In genomic region chr16:75385507-75386152, GRCh38 we compare ENCODE assay signal across 1 cellular context.
TF ChIP-seq lines count a peak whose summit lies in the region.

No MANE protein-coding gene starts in this region.

TF ChIP-seq in HepG2, 621 proteins besides CTCF, POLR2A, EP300 and RAD21 (continued from another document):
- TF ChIP-seq ZBTB49 (CRISPR knock-in tag; IDR thresholded peaks at IDR 0.05; ENCODE audit: borderline replicate concordance) (no peak), CERS6 (CRISPR knock-in tag; IDR thresholded peaks at IDR 0.05) (no peak), ZNF639 (CRISPR knock-in tag; conservative IDR thresholded peaks at IDR 0.05) (no peak), ZNF276 (CRISPR knock-in tag; IDR thresholded peaks at IDR 0.05; ENCODE audit: low read depth) (no peak), ZNF670 (CRISPR knock-in tag; IDR thresholded peaks at IDR 0.05; ENCODE audit: borderline replicate concordance) (no peak), ELK4 (CRISPR knock-in tag; IDR thresholded peaks at IDR 0.05; ENCODE audit: borderline replicate concordance) (no peak), ZNF619 (CRISPR knock-in tag; IDR thresholded peaks at IDR 0.05) (no peak), ZFYVE20 (CRISPR knock-in tag; IDR thresholded peaks at IDR 0.05; ENCODE audit: borderline replicate concordance, low read depth) (no peak), ZNF431 (CRISPR knock-in tag; IDR thresholded peaks at IDR 0.05; ENCODE audit: borderline replicate concordance, low read depth) (no peak), ZNF143 (CRISPR knock-in tag; IDR thresholded peaks at IDR 0.05) (no peak), ZNF331 (CRISPR knock-in tag; IDR thresholded peaks at IDR 0.05) (0 out of 2 replicates have a peak, but pooled peaks have one; percentile 22), PHF21A (CRISPR knock-in tag; IDR thresholded peaks at IDR 0.05) (no peak), ZNF652 (CRISPR knock-in tag; IDR thresholded peaks at IDR 0.05; ENCODE audit: borderline replicate concordance, low read depth) (0 out of 2 replicates have a peak, but pooled peaks have one; percentile 11), ZNF646 (CRISPR knock-in tag; IDR thresholded peaks at IDR 0.05) (no peak), SIN3A (IDR thresholded peaks at IDR 0.05; ENCODE audit: borderline replicate concordance, low read depth, low read length) (no peak), ZUFSP (CRISPR knock-in tag; IDR thresholded peaks at IDR 0.05; ENCODE audit: borderline replicate concordance) (no peak), YEATS2 (CRISPR knock-in tag; IDR thresholded peaks at IDR 0.05; ENCODE audit: borderline replicate concordance) (no peak), KDM5A (IDR thresholded peaks at IDR 0.05; ENCODE audit: borderline replicate concordance, low read length) (peak; percentile 22; the same call in 1 of the 2 replicates), FOXP4 (CRISPR knock-in tag; IDR thresholded peaks at IDR 0.05) (no peak), DRAP1 (CRISPR knock-in tag; IDR thresholded peaks at IDR 0.05) (0 out of 2 replicates have a peak, but pooled peaks have one; percentile 17), NFYB (CRISPR knock-in tag; IDR thresholded peaks at IDR 0.05) (no peak), ZSCAN30 (CRISPR knock-in tag; IDR thresholded peaks at IDR 0.05) (no peak), ZKSCAN8 (CRISPR knock-in tag; IDR thresholded peaks at IDR 0.05; ENCODE audit: borderline replicate concordance) (no peak), PAWR (CRISPR knock-in tag; IDR thresholded peaks at IDR 0.05; ENCODE audit: borderline replicate concordance) (no peak), ZNF720 (CRISPR knock-in tag; IDR thresholded peaks at IDR 0.05) (no peak), ZNF24 (IDR thresholded peaks at IDR 0.05) (0 out of 2 replicates have a peak, but pooled peaks have one; percentile 30), ZBTB4 (CRISPR knock-in tag; IDR thresholded peaks at IDR 0.05; ENCODE audit: borderline replicate concordance) (no peak), FOSL2 (CRISPR knock-in tag; IDR thresholded peaks at IDR 0.05) (no peak), ZNF235 (CRISPR knock-in tag; IDR thresholded peaks at IDR 0.05; ENCODE audit: borderline replicate concordance) (no peak), KDM6A (CRISPR knock-in tag; IDR thresholded peaks at IDR 0.05; ENCODE audit: low read depth) (no peak), REPIN1 (CRISPR knock-in tag; IDR thresholded peaks at IDR 0.05; ENCODE audit: borderline replicate concordance, low read depth) (no peak), STAT5B (CRISPR knock-in tag; IDR thresholded peaks at IDR 0.05) (no peak), HNRNPUL1 (IDR thresholded peaks at IDR 0.05; ENCODE audit: low read depth, low read length) (no peak)
